25 cellular contexts compared by ENCODE assay signal in the genomic region with DNA sequence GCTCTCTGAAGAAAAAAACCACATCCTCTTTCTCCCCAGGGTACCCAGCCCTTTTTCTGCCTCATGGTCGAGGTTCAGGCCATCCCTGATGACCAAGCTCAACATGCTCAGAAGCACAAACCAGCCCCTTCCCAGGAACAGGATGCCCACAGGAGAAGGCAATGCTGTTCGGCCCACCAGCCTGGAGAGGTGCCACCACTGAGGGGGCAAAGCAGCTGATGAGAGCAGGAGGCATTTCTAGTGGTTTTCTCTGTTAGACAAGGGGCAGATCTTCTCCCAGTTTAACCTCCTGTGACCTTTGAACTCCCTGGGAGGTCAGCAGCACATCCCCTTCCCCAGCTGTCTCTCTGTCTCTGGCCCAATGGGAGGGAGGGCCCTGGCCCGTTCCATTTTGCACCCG.
"Had no signal": no experiment of that assay in that cellular context is flagged by ENCODE, and none has a peak within 500 bp of the region (broad histone marks: within the 10 kb centered on the region; RNA-seq: fewer than 3 reads in every experiment).

No MANE protein-coding gene starts in this region.

- DNase-seq: activated CD4-positive, alpha-beta memory T cell treated with anti-CD3 and anti-CD28 coated beads for 36 hours; activated CD4-positive, alpha-beta T cell treated with anti-CD3 and anti-CD28 coated beads, Interleukin-2, amount 10 ng/mL, durations not matched to agents 24 days and 14 days; activated CD4-positive, CD25-positive, alpha-beta regulatory T cell treated with anti-CD3 and anti-CD28 coated beads, Interleukin-2, amount 50 U/mL, for 72 hours; activated naive CD4-positive, alpha-beta T cell; activated T-cell treated with anti-CD3 and anti-CD28 coated beads, Interleukin-2, amount 50 U/mL, for 4 hours; anterior cingulate cortex; effector memory CD8-positive, alpha-beta T cell; erythroblast; hippocampal formation; kidney; mammary epithelial cell; midbrain; stimulated activated CD4-positive, alpha-beta T cell treated with anti-CD3 and anti-CD28 coated beads, Interleukin-12 subunit alpha, Interleukin-12 subunit beta, amount 100 ng/mL, for 4 hours; stimulated activated CD4-positive, alpha-beta T cell treated with anti-CD3 and anti-CD28 coated beads, Interleukin-4, amount 100 ng/mL, for 1 hour; stimulated activated naive CD8-positive, alpha-beta T cell treated with anti-CD3 and anti-CD28 coated beads, Interleukin-15, amount 100 ng/mL, for 72 hours; substantia nigra; thyroid gland had no signal

- ATAC-seq: activated T-cell treated with anti-CD3 and anti-CD28 coated beads, Interleukin-2, amount 50 U/mL, for 4 hours; effector memory CD8-positive, alpha-beta T cell; gastroesophageal sphincter; naive thymus-derived CD8-positive, alpha-beta T cell; sciatic nerve; stimulated activated naive CD8-positive, alpha-beta T cell treated with anti-CD3 and anti-CD28 coated beads, Interleukin-15, amount 100 ng/mL, for 72 hours had no signal

- H3K36me3 ChIP-seq: gastroesophageal sphincter, thyroid gland, upper lobe of left lung had no signal

- H3K4me1 Mint-ChIP-seq: activated CD4-positive, alpha-beta T cell treated with anti-CD3 and anti-CD28 coated beads, Interleukin-2, amount 10 ng/mL, durations not matched to agents 24 days and 14 days; stimulated activated naive CD8-positive, alpha-beta T cell treated with anti-CD3 and anti-CD28 coated beads, Interleukin-15, amount 100 ng/mL, for 72 hours had no signal

- H3K9me3 ChIP-seq: gastroesophageal sphincter, thyroid gland, upper lobe of left lung had no signal

- H3K36me3 Mint-ChIP-seq: activated CD4-positive, alpha-beta memory T cell treated with anti-CD3 and anti-CD28 coated beads for 36 hours; activated naive CD8-positive, alpha-beta T cell; naive thymus-derived CD8-positive, alpha-beta T cell had no signal

- H3K4me3 ChIP-seq: skin epidermis, thyroid gland, upper lobe of left lung had no signal

- H3K4me3 Mint-ChIP-seq: activated CD4-positive, alpha-beta memory T cell treated with anti-CD3 and anti-CD28 coated beads for 36 hours; activated CD4-positive, alpha-beta T cell treated with anti-CD3 and anti-CD28 coated beads, Interleukin-2, amount 10 ng/mL, durations not matched to agents 24 days and 14 days; activated naive CD8-positive, alpha-beta T cell; activated T-cell treated with anti-CD3 and anti-CD28 coated beads, Interleukin-2, amount 50 U/mL, for 4 hours; effector memory CD8-positive, alpha-beta T cell; stimulated activated naive CD8-positive, alpha-beta T cell treated with anti-CD3 and anti-CD28 coated beads, Interleukin-15, amount 100 ng/mL, for 72 hours had no signal

- H3K27me3 ChIP-seq: thyroid gland, upper lobe of left lung had no signal

- H3K9me3 Mint-ChIP-seq: activated CD4-positive, alpha-beta memory T cell treated with anti-CD3 and anti-CD28 coated beads for 36 hours; activated CD4-positive, alpha-beta T cell treated with anti-CD3 and anti-CD28 coated beads, Interleukin-2, amount 10 ng/mL, durations not matched to agents 24 days and 14 days; activated T-cell treated with anti-CD3 and anti-CD28 coated beads, Interleukin-2, amount 50 U/mL, for 4 hours; effector memory CD8-positive, alpha-beta T cell; naive thymus-derived CD8-positive, alpha-beta T cell; stimulated activated naive CD8-positive, alpha-beta T cell treated with anti-CD3 and anti-CD28 coated beads, Interleukin-15, amount 100 ng/mL, for 72 hours had no signal

- H3K4me1 ChIP-seq: gastroesophageal sphincter, thyroid gland, upper lobe of left lung had no signal

- H3K27ac Mint-ChIP-seq: activated CD4-positive, alpha-beta memory T cell treated with anti-CD3 and anti-CD28 coated beads for 36 hours; activated CD4-positive, alpha-beta T cell treated with anti-CD3 and anti-CD28 coated beads, Interleukin-2, amount 10 ng/mL, durations not matched to agents 24 days and 14 days; activated naive CD8-positive, alpha-beta T cell; effector memory CD8-positive, alpha-beta T cell; naive thymus-derived CD8-positive, alpha-beta T cell; progenitor cell of endocrine pancreas had no signal

- H3K27ac ChIP-seq: gastroesophageal sphincter, skin epidermis, thyroid gland, upper lobe of left lung, WERI-Rb-1 had no signal
